Comparison of ENCODE assay signal across 21 cellular contexts in genomic region chr6:110587328-110587727, GRCh38.
DNase-seq lines count a peak whose midpoint lies in the region; ATAC-seq, FAIRE-seq and TF ChIP-seq lines count a peak whose summit lies in the region.
"Had no signal": no experiment of that assay in that cellular context is flagged by ENCODE, and none has a peak within 500 bp of the region (broad histone marks: within the 10 kb centered on the region; RNA-seq: fewer than 3 reads in every experiment).

No MANE protein-coding gene starts in this region.

- TF ChIP-seq RAD21 in K562 (CRISPR knock-in tag; conservative IDR thresholded peaks at IDR 0.05 in 1 of 2, IDR thresholded peaks at IDR 0.05 in 1 of 2): no peak

- POLR2A ChIA-PET in K562 (lab: Yijun Ruan, JAX): interaction anchor here (1.7 kb wide), 1 partner anchor 13 kb away, joined by 5 read pairs; no protein-coding TSS in a partner anchor

- H3K9me3 ChIP-seq in left ventricle myocardium inferior (replicated peaks) (no peaks in the 10 kb centered on the region), OCI-LY3 (ENCODE audit: insufficient read depth, low read length) (no peaks in the 10 kb centered on the region), K562 (replicated peaks; ENCODE audit: control insufficient read depth, insufficient read depth, low read depth, low read length) (no peaks in the 10 kb centered on the region)
- H3K9me3 ChIP-seq: A549; BLaER1 treated with 17β-estradiol and CSF1 and Interleukin-3, amounts not matched to agents 10 nM and 100 nM; Caco-2 had no signal

- peaks cover 4% of the 10 kb centered on the region for H3K9me3 Mint-ChIP-seq in type B pancreatic cell
- H3K9me3 Mint-ChIP-seq: CD4-positive, alpha-beta T cell; CD8-positive, alpha-beta T cell had no signal

- H3K4me2 ChIP-seq in OCI-LY3 (ENCODE audit: low read length) (peak overlapping the region; percentile 36), K562 (ENCODE audit: insufficient read depth, low read length) (no peak overlapping the region)
- H3K4me2 ChIP-seq: A549; BLaER1 treated with 17β-estradiol and CSF1 and Interleukin-3, amounts not matched to agents 10 nM and 100 nM had no signal

- no peaks in the 10 kb centered on the region for H3K9me1 ChIP-seq in K562 (ENCODE audit: control insufficient read depth, insufficient read depth, low read length)

- H3K79me2 ChIP-seq in OCI-LY3 (ENCODE audit: low read length): no peaks in the 10 kb centered on the region
- no peaks in the 10 kb centered on the region for H3K79me2 ChIP-seq in K562 (ENCODE audit: control insufficient read depth, insufficient read depth, low read length)

- no peak overlapping the region for H3K4me3 Mint-ChIP-seq in type B pancreatic cell
- H3K4me3 Mint-ChIP-seq: B cell; CD4-positive, alpha-beta T cell; CD8-positive, alpha-beta T cell had no signal

- H3K4me3 ChIP-seq in left ventricle myocardium inferior: no peak overlapping the region
- H3K4me3 ChIP-seq in OCI-LY3 (ENCODE audit: low read length): no peak overlapping the region
- no peak overlapping the region for H3K4me3 ChIP-seq in K562
- H3K4me3 ChIP-seq: A549; BLaER1 treated with 17β-estradiol and CSF1 and Interleukin-3, amounts not matched to agents 10 nM and 100 nM had no signal

- no peaks in the 10 kb centered on the region for H3K4me1 ChIP-seq in left ventricle myocardium inferior
- H3K4me1 ChIP-seq in OCI-LY3 (ENCODE audit: low read length): peaks cover 41% of the 10 kb centered on the region
- H3K4me1 ChIP-seq in K562 (replicated peaks in 1 of 2; ENCODE audit: control insufficient read depth in 2 of 2, insufficient read depth in 2 of 2, low read length in 2 of 2): no peaks in the 10 kb centered on the region; a peak in 1 of 5 replicates
- H3K4me1 ChIP-seq: A549, Caco-2 had no signal

- 9% methylated on average over 2 of the region's 2 CpGs for WGBS in K562 (ENCODE audit: insufficient coverage, low coverage, missing lambda C conversion rate)

- H3K27me3 ChIP-seq in left ventricle myocardium inferior (ENCODE audit: low read depth) (no peaks in the 10 kb centered on the region), OCI-LY3 (ENCODE audit: low read depth, low read length) (no peaks in the 10 kb centered on the region), K562 (ENCODE audit: control insufficient read depth in 2 of 2, insufficient read depth in 2 of 2, low read length in 2 of 2) (peaks cover 3 to 4% of the 10 kb centered on the region in 2 experiments; a peak in 3 of 5 replicates)
- H3K27me3 ChIP-seq: BLaER1 treated with 17β-estradiol and CSF1 and Interleukin-3, amounts not matched to agents 10 nM and 100 nM had no signal

- no peak for FAIRE-seq in K562 (lab: Jason Lieb, UNC)
- FAIRE-seq: A549, D721Med, G401.6, GM19239 had no signal

- TF ChIP-seq EP300 in K562 (IDR thresholded peaks at IDR 0.05; ENCODE audit: low read length): no peak

- H3K36me3 ChIP-seq in left ventricle myocardium inferior (no peaks in the 10 kb centered on the region), OCI-LY3 (replicated peaks; ENCODE audit: low read depth, low read length) (no peaks in the 10 kb centered on the region), K562 (ENCODE audit: control insufficient read depth, insufficient read depth, low read length) (no peaks in the 10 kb centered on the region)
- H3K36me3 ChIP-seq: BLaER1 treated with 17β-estradiol and CSF1 and Interleukin-3, amounts not matched to agents 10 nM and 100 nM had no signal

- no peaks in the 10 kb centered on the region for H4K20me1 ChIP-seq in OCI-LY3 (ENCODE audit: insufficient read depth, low read length)
- H4K20me1 ChIP-seq in K562 (replicated peaks; ENCODE audit: control insufficient read depth, insufficient read depth, low read length): no peaks in the 10 kb centered on the region
- H4K20me1 ChIP-seq: BLaER1 treated with 17β-estradiol and CSF1 and Interleukin-3, amounts not matched to agents 10 nM and 100 nM had no signal

- BruUV-seq in K562 (replicated peaks; lab: Mats Ljungman, UMichigan): no TSS peak

- H3K9ac ChIP-seq in OCI-LY3 (ENCODE audit: low read length): no peak overlapping the region; the same call in 1 of the 2 replicates
- no peak overlapping the region for H3K9ac ChIP-seq in K562 (ENCODE audit: insufficient read depth in 1 of 2, low read depth in 2 of 2, low read length in 2 of 2)
- H3K9ac ChIP-seq: BLaER1 treated with 17β-estradiol and CSF1 and Interleukin-3, amounts not matched to agents 10 nM and 100 nM had no signal

- ATAC-seq in left cardiac atrium: no peak
- no peak for ATAC-seq in K562
- ATAC-seq: A549; CD8-positive, alpha-beta T cell had no signal

- H3K27me3 Mint-ChIP-seq in type B pancreatic cell: peaks cover 3% of the 10 kb centered on the region
- H3K27me3 Mint-ChIP-seq: B cell; CD4-positive, alpha-beta T cell had no signal

- H2AFZ ChIP-seq in OCI-LY3 (ENCODE audit: low read depth, low read length) (peak overlapping the region; percentile 60; the same call in 1 of the 2 replicates), K562 (ENCODE audit: low read depth, low read length) (no peak overlapping the region)

- TF ChIP-seq POLR2A in K562 (conservative IDR thresholded peaks at IDR 0.05): no peak

- CTCF ChIA-PET in K562 (lab: Yijun Ruan, JAX; ENCODE audit: low intra/inter-chr PET ratio): no interaction called here

- no peak for TF ChIP-seq CTCF in left ventricle myocardium inferior (IDR thresholded peaks at IDR 0.05; ENCODE audit: borderline replicate concordance)
- no peak for TF ChIP-seq CTCF in OCI-LY3 (IDR thresholded peaks at IDR 0.05; ENCODE audit: low read depth, low read length)
- no peak for TF ChIP-seq CTCF in K562 (IDR thresholded peaks at IDR 0.05 in 2 of 3, conservative IDR thresholded peaks at IDR 0.05 in 1 of 3; ENCODE audit: insufficient read depth in 2 of 3, low read depth in 1 of 3, low read length in 3 of 3)
- no peak for TF ChIP-seq CTCF in type B pancreatic cell (conservative IDR thresholded peaks at IDR 0.05)

- no peak for DNase-seq in left ventricle myocardium inferior
- no peak for DNase-seq in left cardiac atrium
- no peak for DNase-seq in K562 (ENCODE audit: extremely low read depth in 1 of 4, low spot score in 3 of 4)
- DNase-seq in retina: no peak
- DNase-seq in type B pancreatic cell (ENCODE audit: extremely low spot score, unreplicated experiment): no peak
- DNase-seq in SKM-1 treated with dmso at 0.1 percent for 144 hours (lab: John Stamatoyannopoulos, UW; ENCODE audit: unreplicated experiment): no peak
- DNase-seq: AML-193; Caco-2; Calu3; CD4-positive, alpha-beta T cell; CD8-positive, alpha-beta T cell; DMS79 treated with DMSO at 0.1 percent for 48 hours; GF-D8 had no signal

- in situ Hi-C loops in K562 (cut with MboI): no loop called here

- no peaks in the 10 kb centered on the region for H3K4me1 Mint-ChIP-seq in type B pancreatic cell (ENCODE audit: unreplicated experiment)

- no peaks in the 10 kb centered on the region for H3K36me3 Mint-ChIP-seq in type B pancreatic cell
- H3K36me3 Mint-ChIP-seq: CD8-positive, alpha-beta T cell had no signal

- H3K27ac Mint-ChIP-seq in type B pancreatic cell: no peak overlapping the region
- H3K27ac Mint-ChIP-seq: B cell; CD4-positive, alpha-beta T cell; CD8-positive, alpha-beta T cell had no signal

- intact Hi-C loops in left ventricle myocardium inferior (cut with micrococcal nuclease): no loop called here
- intact Hi-C loops in left cardiac atrium (cut with DNase I): no loop called here
- intact Hi-C loops in K562 (cut with micrococcal nuclease): no loop called here

- H3K27ac ChIP-seq in left ventricle myocardium inferior (replicated peaks) (peak overlapping the region; percentile 31), OCI-LY3 (ENCODE audit: low read length) (peak overlapping the region; percentile 66), K562 (ENCODE audit: extremely low read depth, low read depth, low read length) (no peak overlapping the region)
- H3K27ac ChIP-seq: A549; BLaER1 treated with 17β-estradiol and CSF1 and Interleukin-3, amounts not matched to agents 10 nM and 100 nM; C4-2B had no signal

TF ChIP-seq in K562, 482 proteins besides CTCF, POLR2A, EP300 and RAD21 (continues in another document):
- no peak for TF ChIP-seq ZBTB12 (CRISPR knock-in tag; IDR thresholded peaks at IDR 0.05)
- peak; percentile 43; the same call in 1 of the 2 replicates for TF ChIP-seq ZNF592 (IDR thresholded peaks at IDR 0.05)
- no peak for TF ChIP-seq TCF3 (CRISPR knock-in tag; IDR thresholded peaks at IDR 0.05)
